In the genomic region with DNA sequence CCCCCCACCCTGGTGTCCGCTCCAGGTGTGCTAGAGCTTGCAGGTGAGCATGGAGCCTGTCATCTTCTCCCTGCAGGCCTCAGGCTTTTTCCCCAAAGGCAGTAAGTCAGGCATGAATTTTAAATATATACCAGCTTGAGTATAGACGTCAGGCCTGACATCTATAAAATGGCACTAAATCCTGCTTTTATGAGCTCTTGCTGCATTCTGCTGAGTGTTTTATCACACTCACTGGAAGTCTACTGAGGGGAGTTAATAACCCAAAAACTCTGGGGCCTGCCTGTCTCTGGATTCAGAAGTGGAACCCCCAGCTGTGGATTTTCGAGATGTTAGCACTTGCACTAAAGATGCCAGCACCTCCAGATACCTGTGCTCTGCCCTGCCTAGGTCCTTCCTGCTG, we compare ENCODE assay signal across 19 cellular contexts.
A peak's percentile ranks its signal among the peaks of the same experiment; 100 is the strongest.
DNase-seq lines count a peak whose midpoint lies in the region; ATAC-seq, FAIRE-seq and TF ChIP-seq lines count a peak whose summit lies in the region.
"Had no signal": no experiment of that assay in that cellular context is flagged by ENCODE, and none has a peak within 500 bp of the region (broad histone marks: within the 10 kb centered on the region; RNA-seq: fewer than 3 reads in every experiment).

No MANE protein-coding gene starts in this region.

- no peaks in the 10 kb centered on the region for H3K9me3 ChIP-seq in H1 (ENCODE audit: insufficient read depth in 2 of 2, low read depth in 1 of 2, low read length in 1 of 2)

- DNase-seq in NCI-H1417 (lab: John Stamatoyannopoulos, UW) (peak in 2 of 3 experiments; percentile 8 to 16), NCI-H1417 treated with DMSO at 0.1 percent for 48 hours (lab: John Stamatoyannopoulos, UW) (no peak), NCI-H345 (lab: John Stamatoyannopoulos, UW) (peak; percentile 78), H1 (ENCODE audit: low read depth in 1 of 2, low spot score in 2 of 2) (no peak), omental fat pad (ENCODE audit: low spot score) (no peak)
- DNase-seq in stimulated activated effector memory CD8-positive, alpha-beta T cell treated with anti-CD3 and anti-CD28 coated beads, Interleukin-12 subunit alpha, Interleukin-12 subunit beta, amount 100 ng/mL, for 72 hours (ENCODE audit: low spot score in 2 of 2) = no peak
- no peak for DNase-seq in activated CD4-positive, alpha-beta T cell treated with anti-CD3 and anti-CD28 coated beads for 48 hours
- DNase-seq: Calu3; CD4-positive, CD25-positive, alpha-beta regulatory T cell; DMS79; GDM1; H9; HFFc6 had no signal

- no peak overlapping the region for H3K56ac ChIP-seq in H1 (replicated peaks; ENCODE audit: insufficient read length, low read depth, low read length)

- H3K23ac ChIP-seq in H1 (ENCODE audit: insufficient read length) = no peak overlapping the region

- CTCF ChIA-PET in H1 (lab: Charles Lee; ENCODE audit: partially characterized antibody) = interaction anchor here (1.1 kb wide), 1 partner anchor 154 kb away, joined by 3 read pairs; no protein-coding TSS in a partner anchor

- no peak for TF ChIP-seq EP300 in H1 (IDR thresholded peaks at IDR 0.05; ENCODE audit: borderline replicate concordance in 1 of 2, low read depth in 2 of 2, low read length in 2 of 2)

- H2BK15ac ChIP-seq in H1 (ENCODE audit: low read length) = no peak overlapping the region

- no peaks in the 10 kb centered on the region for H3K4me1 ChIP-seq in H1 (replicated peaks in 1 of 4; ENCODE audit: control insufficient read depth in 3 of 4, insufficient read depth in 4 of 4, low read length in 3 of 4)

- no peaks in the 10 kb centered on the region for H3K79me2 ChIP-seq in H1 (ENCODE audit: control insufficient read depth in 1 of 2, insufficient read depth in 2 of 2, low read length in 2 of 2)

- H3K27ac Mint-ChIP-seq in stimulated activated effector memory CD8-positive, alpha-beta T cell treated with anti-CD3 and anti-CD28 coated beads, Interleukin-12 subunit alpha, Interleukin-12 subunit beta, amount 100 ng/mL, for 72 hours = peak overlapping the region; percentile 51
- H3K27ac Mint-ChIP-seq: CD4-positive, CD25-positive, alpha-beta regulatory T cell; GM23338; H9; HFFc6 had no signal

- H3K9ac ChIP-seq in H1 (replicated peaks in 1 of 4; ENCODE audit: extremely low read depth in 1 of 4, low read depth in 3 of 4, low read length in 3 of 4) = no peak overlapping the region

- no peak overlapping the region for H4K5ac ChIP-seq in H1 (ENCODE audit: insufficient read length, low read depth, low read length)

- H2BK120ac ChIP-seq in H1 (replicated peaks; ENCODE audit: low read depth, low read length) = no peak overlapping the region

- H3K23me2 ChIP-seq in H1 (ENCODE audit: low read depth, low read length) = no peaks in the 10 kb centered on the region

- H3K79me1 ChIP-seq in H1 (ENCODE audit: low read depth, low read length) = no peaks in the 10 kb centered on the region

- H4K91ac ChIP-seq in H1 (replicated peaks; ENCODE audit: insufficient read length, low read length) = no peak overlapping the region

- 63% methylated on average over 3 of the region's 3 CpGs; no CpG with 5 or more reads in 1 of the 2 experiments for WGBS in H1 (ENCODE audit: extremely low coverage in 1 of 2, insufficient coverage in 1 of 2, insufficient read length in 1 of 2, insufficient replicate concordance in 2 of 2, low coverage in 1 of 2, low lambda C conversion rate in 2 of 2, missing lambda C conversion rate in 1 of 2), 2 experiments

- H3K4ac ChIP-seq in H1 (replicated peaks; ENCODE audit: insufficient read length, low read depth, low read length) = no peak overlapping the region

- no peak overlapping the region for H2AFZ ChIP-seq in H1 (ENCODE audit: low read length)

- no peak overlapping the region for H3K4me3 ChIP-seq in H1 (ENCODE audit: extremely low read depth in 1 of 4, insufficient read depth in 2 of 4, low read depth in 3 of 4, low read length in 4 of 4)
- H3K4me3 ChIP-seq: GM23338 had no signal

- no peak for TF ChIP-seq POLR2A in H1 (IDR thresholded peaks at IDR 0.05; ENCODE audit: control extremely low read depth in 1 of 2, low read depth in 2 of 2, low read length in 2 of 2)

- H3K4me1 Mint-ChIP-seq in stimulated activated effector memory CD8-positive, alpha-beta T cell treated with anti-CD3 and anti-CD28 coated beads, Interleukin-12 subunit alpha, Interleukin-12 subunit beta, amount 100 ng/mL, for 72 hours = peaks cover 5% of the 10 kb centered on the region
- H3K4me1 Mint-ChIP-seq: CD4-positive, CD25-positive, alpha-beta regulatory T cell had no signal

- POLR2A ChIA-PET in H1 (lab: Charles Lee; ENCODE audit: partially characterized antibody) = no interaction called here

- no peak overlapping the region for H2AK5ac ChIP-seq in H1 (ENCODE audit: low read depth, low read length)

- no peaks in the 10 kb centered on the region for H3K36me3 ChIP-seq in H1 (ENCODE audit: control insufficient read depth in 2 of 4, insufficient read depth in 4 of 4, low read length in 3 of 4)

- H4K20me1 ChIP-seq in H1 (replicated peaks in 1 of 2; ENCODE audit: control insufficient read depth in 1 of 2, insufficient read depth in 2 of 2, low read length in 2 of 2) = no peaks in the 10 kb centered on the region

- no peaks in the 10 kb centered on the region for H3K36me3 Mint-ChIP-seq in stimulated activated effector memory CD8-positive, alpha-beta T cell treated with anti-CD3 and anti-CD28 coated beads, Interleukin-12 subunit alpha, Interleukin-12 subunit beta, amount 100 ng/mL, for 72 hours
- H3K36me3 Mint-ChIP-seq: CD4-positive, CD25-positive, alpha-beta regulatory T cell had no signal

- no peak overlapping the region for H2BK12ac ChIP-seq in H1 (ENCODE audit: low read depth, low read length)

- H3K4me2 ChIP-seq in H1 (ENCODE audit: insufficient read depth in 1 of 2, low read depth in 2 of 2, low read length in 2 of 2) = no peak overlapping the region
- H3K4me2 ChIP-seq: GM23338 had no signal

- no peak for TF ChIP-seq RAD21 in H1 (IDR thresholded peaks at IDR 0.05 in 1 of 2, conservative IDR thresholded peaks at IDR 0.05 in 1 of 2; ENCODE audit: low read depth in 2 of 2, low read length in 2 of 2)

- H3K18ac ChIP-seq in H1 (ENCODE audit: extremely low read depth, low read length) = no peak overlapping the region

- no peak overlapping the region for H2BK5ac ChIP-seq in H1 (ENCODE audit: low read depth, low read length)

- no peak overlapping the region for H3K4me3 Mint-ChIP-seq in stimulated activated effector memory CD8-positive, alpha-beta T cell treated with anti-CD3 and anti-CD28 coated beads, Interleukin-12 subunit alpha, Interleukin-12 subunit beta, amount 100 ng/mL, for 72 hours
- H3K4me3 Mint-ChIP-seq: CD4-positive, CD25-positive, alpha-beta regulatory T cell; GM23338; H9; HFFc6 had no signal

- no peak overlapping the region for H3K27ac ChIP-seq in H1 (ENCODE audit: low read depth, low read length)
- H3K27ac ChIP-seq: 22Rv1 had no signal

- TF ChIP-seq CTCF in H1 (IDR thresholded peaks at IDR 0.05; ENCODE audit: control extremely low read depth in 1 of 3, insufficient read depth in 1 of 3, low read depth in 1 of 3, low read length in 3 of 3) (no peak), omental fat pad (IDR thresholded peaks at IDR 0.05) (no peak)

- no peak for FAIRE-seq in H1 (lab: Jason Lieb, UNC)
- FAIRE-seq: GM12892, HepG2, HTR-8/SVneo had no signal

- H2BK20ac ChIP-seq in H1 (ENCODE audit: low read length) = no peak overlapping the region

- peak overlapping the region; percentile 37; the same call in 1 of the 2 replicates for H4K8ac ChIP-seq in H1 (ENCODE audit: extremely low read depth, insufficient read depth, low read length)

- H3K9me3 Mint-ChIP-seq in stimulated activated effector memory CD8-positive, alpha-beta T cell treated with anti-CD3 and anti-CD28 coated beads, Interleukin-12 subunit alpha, Interleukin-12 subunit beta, amount 100 ng/mL, for 72 hours = no peaks in the 10 kb centered on the region
- H3K9me3 Mint-ChIP-seq: CD4-positive, CD25-positive, alpha-beta regulatory T cell; GM23338; H9; HFFc6 had no signal

- ATAC-seq in stimulated activated effector memory CD8-positive, alpha-beta T cell treated with anti-CD3 and anti-CD28 coated beads, Interleukin-12 subunit alpha, Interleukin-12 subunit beta, amount 100 ng/mL, for 72 hours = no peak
- ATAC-seq in omental fat pad (ENCODE audit: low FRiP score) (no peak), GM18502 (IDR thresholded peaks at IDR 0.05; ENCODE audit: poor library complexity, unreplicated experiment) (no peak)
- ATAC-seq: GM23338, HepG2 had no signal

- no peaks in the 10 kb centered on the region for H3K27me3 ChIP-seq in H1 (replicated peaks in 1 of 4; ENCODE audit: control insufficient read depth in 3 of 4, extremely low read depth in 1 of 4, insufficient read depth in 3 of 4, low read length in 3 of 4)

- H3K14ac ChIP-seq in H1 (ENCODE audit: insufficient read length) = no peak overlapping the region

TF ChIP-seq in H1, 55 proteins besides CTCF, POLR2A, EP300 and RAD21:
- TF ChIP-seq GABPA (IDR thresholded peaks at IDR 0.05; ENCODE audit: borderline replicate concordance, insufficient read depth, low read length) = no peak
TF ChIP-seq in H1: peak in this region for 0.

Comparison
In these comparisons a context has a peak if more than half of its experiments do, and no peak if none do; other contexts are left out.
1. DNase-seq: peak in NCI-H1417 (2 of 3) and NCI-H345 (single experiment); none in NCI-H1417 treated with DMSO at 0.1 percent for 48 hours (single experiment), H1 (0 of 2), stimulated activated effector memory CD8-positive, alpha-beta T cell treated with anti-CD3 and anti-CD28 coated beads, Interleukin-12 subunit alpha, Interleukin-12 subunit beta, amount 100 ng/mL, for 72 hours (0 of 2), activated CD4-positive, alpha-beta T cell treated with anti-CD3 and anti-CD28 coated beads for 48 hours (single experiment) and omental fat pad (single experiment).